8 cellular contexts compared by ENCODE assay signal in the genomic region with DNA sequence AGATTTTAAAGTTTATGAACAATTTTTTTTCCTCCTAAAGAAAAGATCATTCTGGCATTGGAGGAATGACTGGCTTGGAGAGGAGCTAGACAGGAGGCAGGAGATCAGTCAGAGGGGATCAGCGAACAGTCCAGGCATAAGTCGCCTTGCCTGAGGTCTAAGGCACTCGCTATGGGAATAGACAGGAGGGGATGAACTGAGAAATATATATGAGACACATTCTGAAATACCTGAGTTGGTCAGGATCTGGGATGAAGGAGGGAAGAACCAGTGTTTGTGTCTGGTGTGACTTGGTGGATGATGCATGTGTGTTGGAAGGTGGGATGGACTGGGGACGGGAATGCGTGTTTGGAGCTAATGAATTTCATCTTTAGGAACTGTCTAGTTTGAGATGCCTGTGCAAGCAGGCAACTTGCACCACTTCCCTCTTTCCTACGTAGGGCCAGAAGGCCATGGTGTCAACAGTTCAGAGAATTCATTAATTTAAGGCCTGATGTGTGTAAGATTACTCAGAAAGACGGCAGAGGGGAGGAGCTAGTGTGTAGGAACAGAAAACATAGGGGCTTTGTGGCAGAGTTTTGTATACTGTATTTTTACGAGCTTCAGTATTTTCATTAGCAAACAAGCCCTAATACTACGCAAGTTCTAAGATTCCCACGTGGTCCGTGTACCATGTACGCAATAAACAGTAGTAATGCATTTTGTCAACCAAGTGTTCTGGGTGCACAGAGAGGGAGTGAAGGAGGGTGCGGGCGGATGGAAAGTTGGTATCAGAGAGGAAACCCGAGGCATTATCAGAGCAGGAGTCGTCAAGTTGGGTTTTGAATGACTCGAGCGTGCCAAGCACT. TPM values are rescaled to one million over a fixed set of nuclear protein-coding genes. Genes with fewer than 3 reads are reported as not detected.
A peak's percentile ranks its signal among the peaks of the same experiment; 100 is the strongest.
DNase-seq lines count a peak whose midpoint lies in the region; ATAC-seq and TF ChIP-seq lines count a peak whose summit lies in the region.

No MANE protein-coding gene starts in this region.

- H3K4me3 ChIP-seq in GM12865 (ENCODE audit: low read depth, low read length) (peak overlapping the region; percentile 69), NT2/D1 (ENCODE audit: insufficient read length, low read depth) (peak overlapping the region; percentile 79), right cardiac atrium (ENCODE audit: low read length) (peak overlapping the region; percentile 95), skeletal muscle satellite cell (ENCODE audit: low read length) (peak overlapping the region; percentile 90)

- DNase-seq in GM12865 (ENCODE audit: low read depth) (no peak), HFFc6 (no peak), NT2/D1 (ENCODE audit: low read depth, low spot score) (no peak), right cardiac atrium (no peak), H4 (ENCODE audit: low spot score) (no peak), SK-N-DZ (ENCODE audit: low spot score) (no peak)
- no peak for DNase-seq in activated naive CD8-positive, alpha-beta T cell treated with anti-CD3 and anti-CD28 coated beads for 36 hours

- H3K27me3 ChIP-seq in NT2/D1 (ENCODE audit: insufficient read depth, insufficient read length) (no peaks in the 10 kb centered on the region), right cardiac atrium (ENCODE audit: control insufficient read depth, insufficient read depth) (no peaks in the 10 kb centered on the region), skeletal muscle satellite cell (ENCODE audit: control insufficient read depth, insufficient read depth, low read length) (no peaks in the 10 kb centered on the region)

- H3K4me3 Mint-ChIP-seq in HFFc6: peak overlapping the region; percentile 98
- peak overlapping the region; percentile 96 for H3K4me3 Mint-ChIP-seq in activated naive CD8-positive, alpha-beta T cell treated with anti-CD3 and anti-CD28 coated beads for 36 hours

- H3K4me1 Mint-ChIP-seq in HFFc6 (ENCODE audit: low read depth): peaks cover 54% of the 10 kb centered on the region
- H3K4me1 Mint-ChIP-seq in activated naive CD8-positive, alpha-beta T cell treated with anti-CD3 and anti-CD28 coated beads for 36 hours: peaks cover 21% of the 10 kb centered on the region

- peak overlapping the region; percentile 46 for H3K27ac ChIP-seq in right cardiac atrium (ENCODE audit: low read length)

- H3K9me3 Mint-ChIP-seq in HFFc6: no peaks in the 10 kb centered on the region
- H3K9me3 Mint-ChIP-seq in activated naive CD8-positive, alpha-beta T cell treated with anti-CD3 and anti-CD28 coated beads for 36 hours: no peaks in the 10 kb centered on the region

- H3K4me2 ChIP-seq in skeletal muscle satellite cell (ENCODE audit: low read length): peak overlapping the region; percentile 91

- intact Hi-C loops in right cardiac atrium (cut with DNase I): no loop called here

- H3K9me3 ChIP-seq in NT2/D1 (ENCODE audit: insufficient read depth, low read length): no peaks in the 10 kb centered on the region
- no peaks in the 10 kb centered on the region for H3K9me3 ChIP-seq in right cardiac atrium (ENCODE audit: control insufficient read depth, low read length)
- H3K9me3 ChIP-seq in skeletal muscle satellite cell (replicated peaks; ENCODE audit: low read length): no peaks in the 10 kb centered on the region

- H3K9ac ChIP-seq in NT2/D1 (ENCODE audit: insufficient read length, low read depth) (peak overlapping the region; percentile 88), skeletal muscle satellite cell (ENCODE audit: low read depth, low read length) (peak overlapping the region; percentile 82)

- peak; percentile 21 to 54 for ATAC-seq in right cardiac atrium

- H3K27me3 Mint-ChIP-seq in HFFc6 (ENCODE audit: insufficient read depth): peaks cover 3% of the 10 kb centered on the region; the same call in 1 of the 2 replicates
- H3K27me3 Mint-ChIP-seq in activated naive CD8-positive, alpha-beta T cell treated with anti-CD3 and anti-CD28 coated beads for 36 hours: no peaks in the 10 kb centered on the region

- H3K36me3 Mint-ChIP-seq in HFFc6 (ENCODE audit: low read depth): peaks cover 5% of the 10 kb centered on the region; the same call in 1 of the 2 replicates
- H3K36me3 Mint-ChIP-seq in activated naive CD8-positive, alpha-beta T cell treated with anti-CD3 and anti-CD28 coated beads for 36 hours: peaks cover 7% of the 10 kb centered on the region

- H3K4me1 ChIP-seq in NT2/D1 (ENCODE audit: insufficient read depth, insufficient read length) (peaks cover 3% of the 10 kb centered on the region), right cardiac atrium (ENCODE audit: control insufficient read depth, insufficient read depth, low read length) (peaks cover 3% of the 10 kb centered on the region), skeletal muscle satellite cell (ENCODE audit: control insufficient read depth, insufficient read depth, low read length) (peaks cover 44% of the 10 kb centered on the region)

- 20% methylated on average over 18 of the region's 18 CpGs for WGBS in right cardiac atrium

- H3K27ac Mint-ChIP-seq in HFFc6: peak overlapping the region; percentile 83
- H3K27ac Mint-ChIP-seq in activated naive CD8-positive, alpha-beta T cell treated with anti-CD3 and anti-CD28 coated beads for 36 hours: peak overlapping the region; percentile 93

- peaks cover 35% of the 10 kb centered on the region for H3K36me3 ChIP-seq in NT2/D1 (ENCODE audit: insufficient read depth, insufficient read length, low read length)
- H3K36me3 ChIP-seq in skeletal muscle satellite cell (ENCODE audit: insufficient read depth, low read length): peaks cover 27% of the 10 kb centered on the region

- TF ChIP-seq CTCF in GM12865 (IDR thresholded peaks at IDR 0.05; ENCODE audit: insufficient read depth, low read depth, low read length, missing control alignments): no peak
- TF ChIP-seq CTCF in HFFc6 (IDR thresholded peaks at IDR 0.05): no peak

RNA-seq across cellular contexts. Expression of a gene that starts 0.8 kb away (rescaled TPM):
- total RNA-seq in HFFc6 (2021; fragmentation: NEBNext Ultra II Directional; extraction: Animal tissue kit (Norgen Biotek cat#: 25700)): 10 to 100 TPM; 16.2 to 27.1 (median 21.0) TPM
- 10 to 100 TPM; 18.6 to 24.2 TPM for total RNA-seq in activated naive CD8-positive, alpha-beta T cell treated with anti-CD3 and anti-CD28 coated beads for 36 hours
- total RNA-seq in right cardiac atrium: 10 to 100 TPM; 11.6 to 14.9 (median 13.5) TPM
- polyA plus RNA-seq in right cardiac atrium: 7.4 TPM
- total RNA-seq in skeletal muscle satellite cell (2012; rRNA removed): 10.9 and 17.2 TPM in 2 replicates
- total RNA-seq in H4 (2014; rRNA removed; shearing (Covaris generic)): 30.5 and 56.5 TPM in 2 replicates
- polyA plus RNA-seq in SK-N-DZ (2014; cell fraction: cytosol; rRNA removed): 17.9 and 18.8 TPM in 2 replicates
- 35.7 and 57.9 TPM in 2 replicates for polyA plus RNA-seq in SK-N-DZ (2014; cell fraction: nucleus; rRNA removed)
